10 cellular contexts compared by ENCODE assay signal in genomic region chr6:112087916-112088315, GRCh38. TPM values are rescaled to one million over a fixed set of nuclear protein-coding genes. Genes with fewer than 3 reads are reported as not detected.
A peak's percentile ranks its signal among the peaks of the same experiment; 100 is the strongest.
DNase-seq lines count a peak whose midpoint lies in the region; ATAC-seq and TF ChIP-seq lines count a peak whose summit lies in the region.
"Had no signal": no experiment of that assay in that cellular context is flagged by ENCODE, and none has a peak within 500 bp of the region (broad histone marks: within the 10 kb centered on the region; RNA-seq: fewer than 3 reads in every experiment).

No MANE protein-coding gene starts in this region.

- H3K4me3 ChIP-seq in HEK293 (ENCODE audit: low read depth, low read length) (peak overlapping the region; percentile 83), adipocyte (ENCODE audit: low read length) (peak overlapping the region; percentile 89), iPS-20b (ENCODE audit: low read length) (peak overlapping the region; percentile 93)

- H3K27ac ChIP-seq in HEK293 (ENCODE audit: extremely low read depth, low read depth, low read length) (no peak overlapping the region; the same call in 1 of the 2 replicates), iPS-20b (ENCODE audit: low read length) (no peak overlapping the region), temporal lobe (ENCODE audit: low read depth, low read length) (peak overlapping the region; percentile 51)

- DNase-seq in adipocyte (ENCODE audit: low read depth) (peak; percentile 55), NOMO-1 (lab: John Stamatoyannopoulos, UW; ENCODE audit: unreplicated experiment in 2 of 2) (no peak), GM20000 (ENCODE audit: low spot score) (no peak), NCI-H2171 (lab: John Stamatoyannopoulos, UW) (no peak)

- CTCF ChIA-PET in HEK293 (lab: Yijun Ruan, JAX): interaction anchor here (0.6 to 3.7 kb wide), 15 partner anchors 8 to 1380 kb away, joined by 3 to 32 read pairs (median 4); no protein-coding TSS in a partner anchor

- H3K9me3 ChIP-seq in HEK293 (ENCODE audit: control insufficient read depth, insufficient read depth, low read depth, low read length) (no peaks in the 10 kb centered on the region), adipocyte (ENCODE audit: control insufficient read depth, low read length) (no peaks in the 10 kb centered on the region), iPS-20b (ENCODE audit: insufficient read depth, low read depth, low read length) (no peaks in the 10 kb centered on the region)

- H3K27me3 ChIP-seq in adipocyte (replicated peaks; ENCODE audit: control insufficient read depth, insufficient read depth, low read length): no peaks in the 10 kb centered on the region
- H3K27me3 ChIP-seq in iPS-20b (ENCODE audit: insufficient read depth, low read length): peaks cover 8% of the 10 kb centered on the region; the same call in 1 of the 2 replicates

- peak overlapping the region; percentile 91 for H3K9ac ChIP-seq in adipocyte (ENCODE audit: low read length)
- H3K9ac ChIP-seq in iPS-20b (ENCODE audit: low read depth, low read length): peak overlapping the region; percentile 81; the same call in 1 of the 2 replicates

- H3K36me3 ChIP-seq in HEK293 (ENCODE audit: control insufficient read depth in 2 of 2, insufficient read depth in 1 of 2, low read length in 2 of 2) (peaks cover 0 to 24% of the 10 kb centered on the region in 2 experiments; a peak in 2 of 3 replicates), adipocyte (ENCODE audit: control insufficient read depth, insufficient read depth, low read length, severe bottlenecking) (peaks cover 15% of the 10 kb centered on the region), iPS-20b (ENCODE audit: insufficient read depth, low read depth, low read length) (peaks cover 20% of the 10 kb centered on the region; the same call in 1 of the 2 replicates)

- TF ChIP-seq CTCF in HEK293 (tag by site-specific recombination; IDR thresholded peaks at IDR 0.05) (no peak), GM20000 (IDR thresholded peaks at IDR 0.05; ENCODE audit: extremely low read depth, missing control alignments) (no peak)

- POLR2A ChIA-PET in HEK293 (lab: Yijun Ruan, JAX): interaction anchor here (0.6 to 1.8 kb wide), 17 partner anchors 12 to 829 kb away, joined by 3 to 8 read pairs (median 3); partner anchors contain the start of genes FYN and LAMA4

- no peak for ATAC-seq in HG03175 (IDR thresholded peaks at IDR 0.05; ENCODE audit: unreplicated experiment)

- peaks cover 4% of the 10 kb centered on the region; the same call in 1 of the 2 replicates for H3K4me1 ChIP-seq in HEK293 (ENCODE audit: control insufficient read depth, insufficient read depth, low read length)
- peaks cover 14% of the 10 kb centered on the region for H3K4me1 ChIP-seq in adipocyte (ENCODE audit: control insufficient read depth, insufficient read depth, low read length)
- no peaks in the 10 kb centered on the region for H3K4me1 ChIP-seq in iPS-20b (ENCODE audit: insufficient read depth, low read length)

TF ChIP-seq in HEK293, 187 proteins besides CTCF, POLR2A, EP300 and RAD21:
- TF ChIP-seq ZNF341 (tag by site-specific recombination; IDR thresholded peaks at IDR 0.05; ENCODE audit: low read depth): no peak
- TF ChIP-seq, protein P1, sequence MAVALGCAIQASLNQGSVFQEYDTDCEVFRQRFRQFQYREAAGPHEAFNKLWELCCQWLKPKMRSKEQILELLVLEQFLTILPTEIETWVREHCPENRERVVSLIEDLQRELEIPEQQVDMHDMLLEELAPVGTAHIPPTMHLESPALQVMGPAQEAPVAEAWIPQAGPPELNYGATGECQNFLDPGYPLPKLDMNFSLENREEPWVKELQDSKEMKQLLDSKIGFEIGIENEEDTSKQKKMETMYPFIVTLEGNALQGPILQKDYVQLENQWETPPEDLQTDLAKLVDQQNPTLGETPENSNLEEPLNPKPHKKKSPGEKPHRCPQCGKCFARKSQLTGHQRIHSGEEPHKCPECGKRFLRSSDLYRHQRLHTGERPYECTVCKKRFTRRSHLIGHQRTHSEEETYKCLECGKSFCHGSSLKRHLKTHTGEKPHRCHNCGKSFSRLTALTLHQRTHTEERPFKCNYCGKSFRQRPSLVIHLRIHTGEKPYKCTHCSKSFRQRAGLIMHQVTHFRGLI (tag by site-specific recombination; IDR thresholded peaks at IDR 0.05): no peak
- TF ChIP-seq ZNF266 (tag by site-specific recombination; IDR thresholded peaks at IDR 0.05; ENCODE audit: low read depth): no peak
- TF ChIP-seq ZNF501 (tag by site-specific recombination; IDR thresholded peaks at IDR 0.05): no peak
- TF ChIP-seq EGR2 (tag by site-specific recombination; IDR thresholded peaks at IDR 0.05; ENCODE audit: low read depth): no peak
- no peak for TF ChIP-seq ZNF600 (tag by site-specific recombination; IDR thresholded peaks at IDR 0.05)
- no peak for TF ChIP-seq ZBTB1 (tag by site-specific recombination; IDR thresholded peaks at IDR 0.05)

RNA-seq across cellular contexts. Expression of gene FAM229B, which starts 0.5 kb away (rescaled TPM):
- 21.6 TPM for total RNA-seq in temporal lobe

RNA-seq across cellular contexts. Expression of gene TUBE1, which starts 0.6 kb away (rescaled TPM):
- 31.7 TPM for total RNA-seq in temporal lobe

RNA-seq across cellular contexts. Expression of gene CCN6, which starts 34.0 kb away (rescaled TPM):
- not detected for total RNA-seq in temporal lobe
- total RNA-seq: activated CD8-positive, alpha-beta memory T cell treated with anti-CD3 and anti-CD28 coated beads for 36 hours; glomerular endothelial cell had no signal
